Comparison of ENCODE assay signal across 8 cellular contexts in genomic region chr19:51607920-51608562, GRCh38.
DNase-seq lines count a peak whose midpoint lies in the region; ATAC-seq and TF ChIP-seq lines count a peak whose summit lies in the region.

No MANE protein-coding gene starts in this region.

- in situ Hi-C loops in astrocyte of the cerebellum (cut with HindIII; ENCODE audit: low sequenced_read_pairs) = no loop called here

- peak; percentile 75 for DNase-seq in AG08396 (ENCODE audit: low spot score)
- DNase-seq in HFF-Myc (ENCODE audit: extremely low read depth, low read depth) = peak; percentile 41
- peak; percentile 26 for DNase-seq in T follicular helper cell (ENCODE audit: low read depth)
- peak; percentile 29 for DNase-seq in astrocyte of the cerebellum (ENCODE audit: low read depth)
- DNase-seq in iPS-NIHi7 (ENCODE audit: extremely low spot score) = peak; percentile 93
- peak; percentile 80 for DNase-seq in stimulated activated CD4-positive, alpha-beta T cell treated with anti-CD3 and anti-CD28 coated beads, Interleukin-15, amount 100 ng/mL, for 24 hours

- H3K4me3 ChIP-seq in HFF-Myc (replicated peaks; ENCODE audit: low read depth, low read length) (no peak overlapping the region), astrocyte of the cerebellum (ENCODE audit: low read depth, low read length) (no peak overlapping the region)

- TF ChIP-seq CTCF in HFF-Myc (IDR thresholded peaks at IDR 0.05; ENCODE audit: low read depth, low read length, missing control alignments) = peak; percentile 88
- peak; percentile 53 for TF ChIP-seq CTCF in astrocyte of the cerebellum (IDR thresholded peaks at IDR 0.05; ENCODE audit: low read depth, low read length, missing control alignments)

- no peak for ATAC-seq in HG03095 (IDR thresholded peaks at IDR 0.05; ENCODE audit: unreplicated experiment)
- no peak for ATAC-seq in GM18867 (IDR thresholded peaks at IDR 0.05; ENCODE audit: unreplicated experiment)

Comparison
In these comparisons a context has a peak if more than half of its experiments do, and no peak if none do; other contexts are left out.
1. DNase-seq: peak in every context shown above with its lines; median percentile 93 in iPS-NIHi7; 80 in stimulated activated CD4-positive, alpha-beta T cell treated with anti-CD3 and anti-CD28 coated beads, Interleukin-15, amount 100 ng/mL, for 24 hours; 75 in AG08396; 41 in HFF-Myc; 29 in astrocyte of the cerebellum; 26 in T follicular helper cell.